Comparison of ENCODE assay signal across 9 cellular contexts in the genomic region with DNA sequence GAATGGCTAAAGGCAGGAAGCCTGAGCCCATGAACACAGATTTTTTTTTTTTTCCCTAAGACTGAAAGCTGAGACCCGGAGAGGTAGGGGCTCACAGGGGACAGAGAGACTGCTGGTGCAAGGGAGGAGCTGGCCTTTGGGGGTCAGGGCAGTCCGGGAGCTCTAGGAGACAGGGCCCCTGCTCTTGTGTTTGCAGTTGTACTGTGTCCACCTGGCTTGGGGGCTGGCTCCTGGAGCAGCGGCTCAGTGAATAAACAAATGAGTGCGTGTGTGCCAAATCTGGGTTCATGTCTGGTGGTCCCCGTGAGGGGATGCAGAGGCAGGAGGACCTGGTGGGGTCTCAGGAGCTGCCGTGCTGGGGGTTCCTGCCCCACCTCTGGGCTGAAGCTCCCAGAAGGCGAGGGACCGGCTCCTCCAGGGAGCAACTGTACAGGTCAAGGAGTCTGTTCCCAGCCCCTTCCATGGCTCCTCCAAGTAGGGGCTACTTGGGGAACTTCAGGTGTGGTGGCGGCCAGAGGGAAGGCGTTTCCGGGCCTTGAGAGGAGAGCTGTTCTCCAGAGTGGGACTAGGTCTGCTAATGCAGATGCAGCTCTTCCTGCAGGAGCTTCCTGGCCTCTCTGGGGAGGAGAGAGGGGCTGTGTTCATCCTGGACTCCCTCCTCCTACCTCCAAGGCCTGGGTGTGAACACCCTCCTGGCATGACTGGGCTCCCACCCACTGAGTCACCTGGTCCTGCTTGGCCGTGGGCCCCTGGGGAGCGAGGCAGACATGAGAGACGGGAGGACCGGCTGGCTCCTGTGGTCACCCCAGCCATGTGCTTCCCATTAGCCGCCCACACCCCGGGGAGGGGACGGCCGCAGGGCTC. TPM values are rescaled to one million over a fixed set of nuclear protein-coding genes. Genes with fewer than 3 reads are reported as not detected.
DNase-seq lines count a peak whose midpoint lies in the region; ATAC-seq and TF ChIP-seq lines count a peak whose summit lies in the region.
"Had no signal": no experiment of that assay in that cellular context is flagged by ENCODE, and none has a peak within 500 bp of the region (broad histone marks: within the 10 kb centered on the region; RNA-seq: fewer than 3 reads in every experiment).

No MANE protein-coding gene starts in this region.

- H3K27me3 Mint-ChIP-seq in progenitor cell of endocrine pancreas: peaks cover 6% of the 10 kb centered on the region

- H3K27ac Mint-ChIP-seq in progenitor cell of endocrine pancreas: peak overlapping the region; percentile 94
- H3K27ac Mint-ChIP-seq: activated naive CD8-positive, alpha-beta T cell had no signal

- no peaks in the 10 kb centered on the region for H3K36me3 Mint-ChIP-seq in progenitor cell of endocrine pancreas (ENCODE audit: insufficient read depth)
- H3K36me3 Mint-ChIP-seq: activated naive CD8-positive, alpha-beta T cell had no signal

- no peak for TF ChIP-seq CTCF in progenitor cell of endocrine pancreas (IDR thresholded peaks at IDR 0.05; ENCODE audit: unreplicated experiment)

- peak overlapping the region; percentile 58 for H3K4me3 Mint-ChIP-seq in progenitor cell of endocrine pancreas (ENCODE audit: low read depth)
- H3K4me3 Mint-ChIP-seq: activated naive CD8-positive, alpha-beta T cell had no signal

- DNase-seq in ELR (ENCODE audit: low read depth) (peak; percentile 89), SK-N-DZ (ENCODE audit: low spot score) (peak; percentile 70), Right ventricle myocardium superior (peak; percentile 93), progenitor cell of endocrine pancreas (ENCODE audit: low spot score, unreplicated experiment) (peak; percentile 21), activated T-cell treated with anti-CD3 and anti-CD28 coated beads for 4 hours (no peak), GDM1 (lab: John Stamatoyannopoulos, UW) (no peak), NOMO-1 treated with DMSO at 0.1 percent for 48 hours (lab: John Stamatoyannopoulos, UW; ENCODE audit: unreplicated experiment) (no peak), T-helper 1 cell (no peak)

- intact Hi-C loops in Right ventricle myocardium superior (cut with DNase I): loop anchor here (5.0 kb wide), 3 partner anchors 90 to 455 kb away; no protein-coding TSS in a partner anchor

- no peaks in the 10 kb centered on the region for H3K9me3 Mint-ChIP-seq in progenitor cell of endocrine pancreas (ENCODE audit: low read depth)

- peak; percentile 32 for ATAC-seq in Right ventricle myocardium superior (ENCODE audit: poor library complexity)

- H3K4me1 Mint-ChIP-seq in progenitor cell of endocrine pancreas (ENCODE audit: low read depth): peaks cover 23% of the 10 kb centered on the region

RNA-seq across cellular contexts. Expression of a gene that starts 57.6 kb away (rescaled TPM):
- 105 and 109 TPM in 2 replicates for polyA plus RNA-seq in SK-N-DZ (2014; cell fraction: cytosol; rRNA removed)
- 62.3 and 63.6 TPM in 2 replicates for polyA plus RNA-seq in SK-N-DZ (2014; cell fraction: nucleus; rRNA removed)
- 30.3 TPM for total RNA-seq in Right ventricle myocardium superior
- 86.4 and 87.2 TPM in 2 replicates for total RNA-seq in progenitor cell of endocrine pancreas

Comparison
In these comparisons a context has a peak if more than half of its experiments do, and no peak if none do; other contexts are left out.
1. DNase-seq: peak in ELR (single experiment), SK-N-DZ (single experiment), Right ventricle myocardium superior (single experiment) and progenitor cell of endocrine pancreas (single experiment); none in activated T-cell treated with anti-CD3 and anti-CD28 coated beads for 4 hours (single experiment), GDM1 (single experiment), NOMO-1 treated with DMSO at 0.1 percent for 48 hours (single experiment) and T-helper 1 cell (0 of 5).